ENCODE assay signal across 12 cellular contexts in the genomic region with DNA sequence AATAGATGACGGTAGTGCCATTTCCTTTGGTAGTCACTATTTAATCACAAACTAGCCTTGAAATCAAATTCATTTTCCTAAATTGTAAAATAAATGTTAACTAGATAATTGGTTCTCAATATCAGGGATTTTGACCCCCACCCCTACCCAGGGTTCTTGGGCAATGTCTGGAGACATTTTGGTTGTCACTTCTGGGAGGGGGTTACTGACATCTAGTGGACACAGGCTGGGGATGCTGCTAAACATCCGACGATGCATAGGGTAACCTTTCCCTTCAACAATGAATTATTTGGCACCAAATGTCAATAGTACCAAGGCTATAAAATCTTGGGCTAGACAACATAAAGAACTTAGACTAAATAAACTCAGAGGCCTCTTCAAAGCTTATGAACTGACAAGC.
DNase-seq lines count a peak whose midpoint lies in the region; ATAC-seq and TF ChIP-seq lines count a peak whose summit lies in the region.
"Had no signal": no experiment of that assay in that cellular context is flagged by ENCODE, and none has a peak within 500 bp of the region (broad histone marks: within the 10 kb centered on the region; RNA-seq: fewer than 3 reads in every experiment).

No MANE protein-coding gene starts in this region.

- TF ChIP-seq CTCF in GM10266 (IDR thresholded peaks at IDR 0.05; ENCODE audit: control insufficient read depth, insufficient read depth, low read depth, missing control alignments) = peak; percentile 12
- peak; percentile 29; the same call in 1 of the 2 replicates for TF ChIP-seq CTCF in WI38 (IDR thresholded peaks at IDR 0.05; ENCODE audit: low read depth, low read length)
- TF ChIP-seq CTCF in liver (IDR thresholded peaks at IDR 0.05; ENCODE audit: low read depth, low read length, missing input control) = peak; percentile 8

- no peaks in the 10 kb centered on the region for H3K9me3 ChIP-seq in liver (ENCODE audit: control insufficient read depth in 4 of 4, low read length in 3 of 4)
- H3K9me3 ChIP-seq: gastroesophageal sphincter, thoracic aorta had no signal

- POLR2A ChIA-PET in HEK293T (lab: Yijun Ruan, JAX) = no interaction called here

- no peaks in the 10 kb centered on the region for H3K27me3 ChIP-seq in liver (ENCODE audit: control insufficient read depth in 4 of 4, insufficient read depth in 4 of 4, low read length in 3 of 4)
- H3K27me3 ChIP-seq: gastroesophageal sphincter had no signal

- WGBS in liver = 47% methylated on average over 3 of the region's 3 CpGs

- H3K9ac ChIP-seq in liver (ENCODE audit: low read depth in 1 of 2, low read length in 2 of 2) = no peak overlapping the region

- no peaks in the 10 kb centered on the region for H3K4me1 ChIP-seq in liver (ENCODE audit: control insufficient read depth in 4 of 4, insufficient read depth in 4 of 4, low read length in 3 of 4)
- H3K4me1 ChIP-seq: gastroesophageal sphincter had no signal

- H3K27ac ChIP-seq in liver (ENCODE audit: low read depth in 1 of 2, low read length in 2 of 2) = no peak overlapping the region
- H3K27ac ChIP-seq: gastroesophageal sphincter, thoracic aorta had no signal

- no peak for DNase-seq in GM10266 (ENCODE audit: extremely low spot score)
- peak; percentile 40 for DNase-seq in HEK293T (ENCODE audit: extremely low spot score)
- DNase-seq in OCI-M2 (lab: John Stamatoyannopoulos, UW; ENCODE audit: unreplicated experiment) = no peak
- no peak for DNase-seq in central memory CD4-positive, alpha-beta T cell
- no peak for DNase-seq in pons (ENCODE audit: low spot score)
- DNase-seq: naive thymus-derived CD4-positive, alpha-beta T cell; Right ventricle myocardium superior had no signal

- peak; percentile 15 to 49 for TF ChIP-seq RAD21 in liver (IDR thresholded peaks at IDR 0.05)

- no peaks in the 10 kb centered on the region for H3K36me3 ChIP-seq in liver (ENCODE audit: control insufficient read depth in 4 of 4, insufficient read depth in 3 of 4, low read depth in 1 of 4, low read length in 3 of 4)
- H3K36me3 ChIP-seq: gastroesophageal sphincter, thoracic aorta had no signal

- H3K4me3 ChIP-seq in WI38 (ENCODE audit: low read depth, low read length) (no peak overlapping the region), liver (ENCODE audit: low read depth in 1 of 3, low read length in 3 of 3) (no peak overlapping the region)
- H3K4me3 ChIP-seq: gastroesophageal sphincter, thoracic aorta had no signal

- no peak for ATAC-seq in GM21423 (IDR thresholded peaks at IDR 0.05; ENCODE audit: unreplicated experiment)
- ATAC-seq: gastroesophageal sphincter; naive thymus-derived CD4-positive, alpha-beta T cell had no signal

- CTCF ChIA-PET in HEK293T (lab: Yijun Ruan, JAX) = no interaction called here

TF ChIP-seq in HEK293T, 16 proteins besides CTCF, POLR2A, EP300 and RAD21:
- TF ChIP-seq NFRKB (IDR thresholded peaks at IDR 0.05) (no peak), ARNT (IDR thresholded peaks at IDR 0.05) (no peak), CTBP1 (IDR thresholded peaks at IDR 0.05; ENCODE audit: borderline replicate concordance) (no peak), TARDBP (IDR thresholded peaks at IDR 0.05) (no peak), SP1 (IDR thresholded peaks at IDR 0.05) (no peak), ZNF384 (IDR thresholded peaks at IDR 0.05) (no peak), BHLHE40 (IDR thresholded peaks at IDR 0.05; ENCODE audit: borderline replicate concordance) (no peak), PKNOX1 (IDR thresholded peaks at IDR 0.05) (no peak), SUZ12 (IDR thresholded peaks at IDR 0.05) (no peak), ELF4 (IDR thresholded peaks at IDR 0.05) (no peak), FOXM1 (IDR thresholded peaks at IDR 0.05; ENCODE audit: borderline replicate concordance) (no peak), FOXA1 (IDR thresholded peaks at IDR 0.05) (no peak), HDGF (IDR thresholded peaks at IDR 0.05; ENCODE audit: borderline replicate concordance) (no peak), LEF1 (IDR thresholded peaks at IDR 0.05; ENCODE audit: borderline replicate concordance) (no peak), L3MBTL2 (conservative IDR thresholded peaks at IDR 0.05) (no peak), FOXK2 (IDR thresholded peaks at IDR 0.05) (no peak)
TF ChIP-seq in HEK293T: peak in this region for 0.

TF ChIP-seq in liver, 16 proteins besides CTCF, POLR2A, EP300 and RAD21:
- TF ChIP-seq EGR1 (IDR thresholded peaks at IDR 0.05; ENCODE audit: low read depth in 2 of 2) = no peak
- no peak for TF ChIP-seq FOXA1 (IDR thresholded peaks at IDR 0.05)
- TF ChIP-seq, protein P1, sequence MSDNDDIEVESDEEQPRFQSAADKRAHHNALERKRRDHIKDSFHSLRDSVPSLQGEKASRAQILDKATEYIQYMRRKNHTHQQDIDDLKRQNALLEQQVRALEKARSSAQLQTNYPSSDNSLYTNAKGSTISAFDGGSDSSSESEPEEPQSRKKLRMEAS (IDR thresholded peaks at IDR 0.05) = no peak
- no peak for TF ChIP-seq HNF4G (IDR thresholded peaks at IDR 0.05)
- TF ChIP-seq JUND (IDR thresholded peaks at IDR 0.05) = no peak
- no peak for TF ChIP-seq GABPA (IDR thresholded peaks at IDR 0.05 in 1 of 2, conservative IDR thresholded peaks at IDR 0.05 in 1 of 2)
- TF ChIP-seq HNF4A (conservative IDR thresholded peaks at IDR 0.05) = no peak
- no peak for TF ChIP-seq SP1 (IDR thresholded peaks at IDR 0.05)
- no peak for TF ChIP-seq NR2F2 (IDR thresholded peaks at IDR 0.05)
- TF ChIP-seq FOXA2 (IDR thresholded peaks at IDR 0.05) = no peak
- no peak for TF ChIP-seq YY1 (IDR thresholded peaks at IDR 0.05)
- TF ChIP-seq TAF1 (conservative IDR thresholded peaks at IDR 0.05) = no peak
